Comparison of ENCODE assay signal across 8 cellular contexts in the genomic region with DNA sequence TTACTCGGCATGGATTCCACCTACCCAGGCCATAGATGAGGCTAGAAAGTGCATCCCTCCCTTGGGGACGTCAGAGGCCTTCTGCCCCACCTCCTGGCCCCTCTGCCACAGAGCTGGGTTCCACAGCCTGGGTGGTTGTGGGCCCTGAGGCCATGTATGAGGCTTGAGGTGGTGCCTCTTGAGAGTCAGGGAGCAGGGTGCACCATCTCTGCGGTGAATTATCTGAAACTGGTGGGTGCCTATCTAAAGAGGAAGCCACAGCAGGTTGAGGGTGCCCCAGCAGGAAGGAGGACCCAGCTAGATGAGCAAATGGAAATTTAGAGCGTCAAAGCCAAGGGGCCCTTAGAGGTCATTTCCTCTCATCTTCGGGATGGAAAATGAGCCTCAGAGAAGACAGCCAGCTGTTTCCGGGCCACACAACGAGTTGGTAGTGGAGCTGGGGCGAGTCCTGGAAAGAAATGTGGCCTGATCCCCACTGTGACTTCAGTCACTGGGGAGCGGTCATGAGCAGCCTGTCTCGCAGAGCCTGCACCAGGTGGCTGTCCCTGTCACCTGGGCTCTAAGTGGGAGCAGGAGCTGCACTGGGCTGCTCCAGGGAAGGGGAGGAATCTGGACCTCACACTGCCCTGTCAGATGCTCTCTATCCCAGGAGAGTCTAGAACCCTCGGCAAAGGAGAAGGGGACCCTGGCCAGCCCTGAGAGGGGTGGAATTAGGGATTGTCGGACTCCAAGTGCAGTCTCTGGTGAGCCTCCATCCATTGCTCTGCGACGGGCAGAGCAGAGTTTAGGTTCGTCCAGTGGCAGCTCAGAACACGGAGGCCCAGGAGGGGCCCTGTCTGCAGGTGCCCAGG. TPM values are rescaled to one million over a fixed set of nuclear protein-coding genes. Genes with fewer than 3 reads are reported as not detected.
DNase-seq lines count a peak whose midpoint lies in the region; ATAC-seq lines count a peak whose summit lies in the region.

No MANE protein-coding gene starts in this region.

- no peaks in the 10 kb centered on the region for H3K9me3 Mint-ChIP-seq in activated CD4-positive, alpha-beta T cell treated with anti-CD3 and anti-CD28 coated beads, Interleukin-2, amount 10 ng/mL, durations not matched to agents 24 days and 14 days
- H3K9me3 Mint-ChIP-seq in effector memory CD8-positive, alpha-beta T cell, result no peaks in the 10 kb centered on the region

- peak overlapping the region; percentile 83 for H3K4me3 Mint-ChIP-seq in activated CD4-positive, alpha-beta T cell treated with anti-CD3 and anti-CD28 coated beads, Interleukin-2, amount 10 ng/mL, durations not matched to agents 24 days and 14 days
- H3K4me3 Mint-ChIP-seq in effector memory CD8-positive, alpha-beta T cell, result peak overlapping the region; percentile 61 to 62

- ATAC-seq in GM19397 (IDR thresholded peaks at IDR 0.05; ENCODE audit: unreplicated experiment), result peak; percentile 41
- peak; percentile 35 for ATAC-seq in HG03520 (IDR thresholded peaks at IDR 0.05; ENCODE audit: unreplicated experiment)
- peak; percentile 92 for ATAC-seq in effector memory CD8-positive, alpha-beta T cell (replicated peaks)

- H3K36me3 Mint-ChIP-seq in activated CD4-positive, alpha-beta T cell treated with anti-CD3 and anti-CD28 coated beads, Interleukin-2, amount 10 ng/mL, durations not matched to agents 24 days and 14 days (ENCODE audit: low read depth), result peaks cover 26% of the 10 kb centered on the region
- H3K36me3 Mint-ChIP-seq in effector memory CD8-positive, alpha-beta T cell (ENCODE audit: insufficient read depth), result peaks cover 34% of the 10 kb centered on the region

- peak; percentile 93 for DNase-seq in activated CD4-positive, alpha-beta T cell treated with anti-CD3 and anti-CD28 coated beads, Interleukin-2, amount 10 ng/mL, durations not matched to agents 24 days and 14 days
- peak; percentile 70 to 78 (median 78) for DNase-seq in effector memory CD8-positive, alpha-beta T cell
- no peak for DNase-seq in middle frontal gyrus (ENCODE audit: extremely low spot score, low spot score)
- no peak for DNase-seq in GOT3 (lab: John Stamatoyannopoulos, UW)
- DNase-seq in NCI-H526 (lab: John Stamatoyannopoulos, UW), result no peak

- H3K27ac ChIP-seq in skin epidermis, result peak overlapping the region in 18 of 21 experiments; percentile 11 to 86 (median 65)

- intact Hi-C loops in activated CD4-positive, alpha-beta T cell treated with anti-CD3 and anti-CD28 coated beads, Interleukin-2, amount 10 ng/mL, durations not matched to agents 24 days and 14 days (cut with micrococcal nuclease), result loop anchor here (1.0 to 2.0 kb wide), 5 partner anchors 9 to 121 kb away; a partner anchor contains a TSS

- peaks cover 62% of the 10 kb centered on the region for H3K4me1 Mint-ChIP-seq in activated CD4-positive, alpha-beta T cell treated with anti-CD3 and anti-CD28 coated beads, Interleukin-2, amount 10 ng/mL, durations not matched to agents 24 days and 14 days
- H3K4me1 Mint-ChIP-seq in effector memory CD8-positive, alpha-beta T cell (ENCODE audit: low read depth in 2 of 2), result peaks cover 55 to 60% of the 10 kb centered on the region in 2 donors

- peak overlapping the region; percentile 100 for H3K27ac Mint-ChIP-seq in activated CD4-positive, alpha-beta T cell treated with anti-CD3 and anti-CD28 coated beads, Interleukin-2, amount 10 ng/mL, durations not matched to agents 24 days and 14 days
- peak overlapping the region; percentile 88 to 95 for H3K27ac Mint-ChIP-seq in effector memory CD8-positive, alpha-beta T cell

- H3K27me3 Mint-ChIP-seq in activated CD4-positive, alpha-beta T cell treated with anti-CD3 and anti-CD28 coated beads, Interleukin-2, amount 10 ng/mL, durations not matched to agents 24 days and 14 days, result peaks cover 2% of the 10 kb centered on the region
- no peaks in the 10 kb centered on the region for H3K27me3 Mint-ChIP-seq in effector memory CD8-positive, alpha-beta T cell

- no peak overlapping the region for H3K4me3 ChIP-seq in skin epidermis

RNA-seq across cellular contexts. Expression of a gene that starts 7.3 kb away (rescaled TPM):
- total RNA-seq in activated CD4-positive, alpha-beta T cell treated with anti-CD3 and anti-CD28 coated beads, Interleukin-2, amount 10 ng/mL, durations not matched to agents 24 days and 14 days, result 34.9 and 36.2 TPM in 2 replicates

Comparison
In these comparisons a context has a peak if more than half of its experiments do, and no peak if none do; other contexts are left out.
1. ATAC-seq: peak in every context shown above with its lines; median percentile 92 in effector memory CD8-positive, alpha-beta T cell; 41 in GM19397; 35 in HG03520.
2. DNase-seq: peak in activated CD4-positive, alpha-beta T cell treated with anti-CD3 and anti-CD28 coated beads, Interleukin-2, amount 10 ng/mL, durations not matched to agents 24 days and 14 days (single experiment) and effector memory CD8-positive, alpha-beta T cell (3 of 3); none in middle frontal gyrus (single experiment), GOT3 (single experiment) and NCI-H526 (0 of 2).